ENCODE assay signal across 2 cellular contexts in genomic region chr17:8257801-8258200, GRCh38.
TF ChIP-seq lines count a peak whose summit lies in the region.

No MANE protein-coding gene starts in this region.

TF ChIP-seq in IMR-90, 13 proteins besides CTCF, POLR2A, EP300 and RAD21:
- TF ChIP-seq BHLHE40 (IDR thresholded peaks at IDR 0.05; ENCODE audit: low read depth, low read length) (no peak), NFE2L2 (IDR thresholded peaks at IDR 0.05; ENCODE audit: low read depth, low read length) (no peak), MXI1 (IDR thresholded peaks at IDR 0.05; ENCODE audit: borderline replicate concordance, low read depth, low read length) (no peak), FOS (IDR thresholded peaks at IDR 0.05; ENCODE audit: low read depth, low read length) (no peak), MAFK (IDR thresholded peaks at IDR 0.05; ENCODE audit: low read depth, low read length) (no peak), MAZ (IDR thresholded peaks at IDR 0.05; ENCODE audit: borderline replicate concordance, low read depth, low read length) (no peak), CEBPB (IDR thresholded peaks at IDR 0.05; ENCODE audit: low read depth, low read length) (no peak), RCOR1 (IDR thresholded peaks at IDR 0.05; ENCODE audit: insufficient replicate concordance, low read length) (no peak), SMC3 (IDR thresholded peaks at IDR 0.05; ENCODE audit: low read depth, low read length) (no peak), CHD1 (IDR thresholded peaks at IDR 0.05; ENCODE audit: low read depth, low read length) (no peak), ELK1 (IDR thresholded peaks at IDR 0.05; ENCODE audit: borderline replicate concordance, low read depth, low read length) (no peak), RFX5 (IDR thresholded peaks at IDR 0.05; ENCODE audit: low read depth, low read length) (no peak), USF2 (IDR thresholded peaks at IDR 0.05; ENCODE audit: low read depth, low read length) (no peak)
TF ChIP-seq in IMR-90: peak in this region for 0.

TF ChIP-seq in H1, 55 proteins besides CTCF, POLR2A, EP300 and RAD21:
- TF ChIP-seq RXRA (IDR thresholded peaks at IDR 0.05; ENCODE audit: insufficient read depth, low read depth, low read length) (no peak), CHD2 (IDR thresholded peaks at IDR 0.05; ENCODE audit: low read length) (no peak), SP1 (IDR thresholded peaks at IDR 0.05; ENCODE audit: low read depth, low read length) (no peak), GABPA (IDR thresholded peaks at IDR 0.05; ENCODE audit: borderline replicate concordance, insufficient read depth, low read length) (no peak), USF2 (IDR thresholded peaks at IDR 0.05; ENCODE audit: low read length) (no peak), SIN3A (conservative IDR thresholded peaks at IDR 0.05 in 1 of 2, IDR thresholded peaks at IDR 0.05 in 1 of 2; ENCODE audit: low read depth in 1 of 2, low read length in 2 of 2) (no peak), EZH2 (IDR thresholded peaks at IDR 0.05; ENCODE audit: low read depth, low read length, severe bottlenecking) (no peak), RBBP5 (IDR thresholded peaks at IDR 0.05; ENCODE audit: borderline replicate concordance, low read depth, low read length) (no peak), YY1 (IDR thresholded peaks at IDR 0.05; ENCODE audit: low read depth, low read length) (no peak), KDM4A (IDR thresholded peaks at IDR 0.05; ENCODE audit: low read depth, low read length, severe bottlenecking) (no peak)
